In the genomic region with DNA sequence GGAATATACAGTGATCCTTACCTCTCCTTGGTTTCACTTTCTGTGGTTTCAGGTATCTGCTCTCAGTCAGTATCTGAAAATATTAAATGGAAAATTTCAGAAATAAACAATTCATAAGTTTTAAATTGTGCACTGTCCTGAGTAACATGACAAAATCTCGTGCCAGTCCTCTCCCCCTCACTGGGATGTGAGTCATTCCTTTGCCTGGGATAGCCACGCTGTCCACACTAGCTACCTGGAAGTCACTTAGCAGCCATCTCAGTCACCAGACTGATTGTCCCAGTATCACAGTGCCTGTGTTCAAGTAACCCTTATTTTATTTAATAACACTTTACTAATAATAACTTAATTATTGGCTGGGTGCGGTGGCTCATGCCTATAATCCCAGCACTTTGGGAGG, we compare ENCODE assay signal across 19 cellular contexts. TPM values are rescaled to one million over a fixed set of nuclear protein-coding genes. Genes with fewer than 3 reads are reported as not detected.
DNase-seq lines count a peak whose midpoint lies in the region; ATAC-seq and TF ChIP-seq lines count a peak whose summit lies in the region.
"Had no signal": no experiment of that assay in that cellular context is flagged by ENCODE, and none has a peak within 500 bp of the region (broad histone marks: within the 10 kb centered on the region; RNA-seq: fewer than 3 reads in every experiment).

No MANE protein-coding gene starts in this region.

- H3K9ac ChIP-seq in mammary epithelial cell (ENCODE audit: insufficient read depth, low read length): no peak overlapping the region
- H3K9ac ChIP-seq: BLaER1 treated with 17β-estradiol and CSF1 and Interleukin-3, amounts not matched to agents 10 nM and 100 nM had no signal

- H3K36me3 ChIP-seq in mammary epithelial cell (ENCODE audit: insufficient read depth, low read length): no peaks in the 10 kb centered on the region
- no peaks in the 10 kb centered on the region for H3K36me3 ChIP-seq in osteoblast (ENCODE audit: insufficient read depth, low read length)
- H3K36me3 ChIP-seq: BLaER1 treated with 17β-estradiol and CSF1 and Interleukin-3, amounts not matched to agents 10 nM and 100 nM; SJSA1 had no signal

- ATAC-seq in GM18502 (IDR thresholded peaks at IDR 0.05; ENCODE audit: poor library complexity, unreplicated experiment) (no peak), GM21447 (IDR thresholded peaks at IDR 0.05; ENCODE audit: unreplicated experiment) (no peak)
- ATAC-seq: GM23338, K562 had no signal

- H2AFZ ChIP-seq in mammary epithelial cell (ENCODE audit: low read depth, low read length): no peak overlapping the region
- H2AFZ ChIP-seq in osteoblast (ENCODE audit: low read length): no peak overlapping the region
- H2AFZ ChIP-seq: GM23338 had no signal

- no peaks in the 10 kb centered on the region for H3K9me3 ChIP-seq in mammary epithelial cell (replicated peaks; ENCODE audit: insufficient read depth, low read length)
- H3K9me3 ChIP-seq in osteoblast (ENCODE audit: low read depth, low read length): no peaks in the 10 kb centered on the region
- H3K9me3 ChIP-seq: SJSA1 had no signal

- peak; percentile 35 for DNase-seq in ELR (ENCODE audit: low read depth)
- DNase-seq in M059J (ENCODE audit: low read depth): peak; percentile 55
- DNase-seq in mammary epithelial cell: peak; percentile 27
- peak; percentile 32 for DNase-seq in osteoblast (ENCODE audit: insufficient read length, low spot score, missing footprints)
- DNase-seq in NCI-H2196 treated with DMSO at 0.1 percent for 48 hours (lab: John Stamatoyannopoulos, UW; ENCODE audit: unreplicated experiment): no peak
- DNase-seq: CD8-positive, alpha-beta memory T cell; DMS79; HCEC 1CT; NCI-H1417; NCI-H187 treated with DMSO at 0.1 percent for 48 hours; NCI-H226; NCI-H524 treated with DMSO at 0.1 percent for 48 hours; SW 1271 had no signal

- H3K4me1 ChIP-seq in mammary epithelial cell (ENCODE audit: insufficient read depth, low read length): no peaks in the 10 kb centered on the region
- no peaks in the 10 kb centered on the region for H3K4me1 ChIP-seq in osteoblast (ENCODE audit: insufficient read depth, low read length)
- H3K4me1 ChIP-seq: BLaER1 treated with 17β-estradiol and CSF1 and Interleukin-3, amounts not matched to agents 10 nM and 100 nM had no signal

- H4K20me1 ChIP-seq in mammary epithelial cell (ENCODE audit: insufficient read depth, low read length) (no peaks in the 10 kb centered on the region), osteoblast (ENCODE audit: insufficient read depth, low read length) (no peaks in the 10 kb centered on the region)
- H4K20me1 ChIP-seq: BLaER1 treated with 17β-estradiol and CSF1 and Interleukin-3, amounts not matched to agents 10 nM and 100 nM had no signal

- TF ChIP-seq CTCF in mammary epithelial cell (conservative IDR thresholded peaks at IDR 0.05 in 1 of 2, IDR thresholded peaks at IDR 0.05 in 1 of 2; ENCODE audit: extremely low read depth in 1 of 2, insufficient read depth in 1 of 2, low read depth in 1 of 2, low read length in 2 of 2) (no peak), osteoblast (IDR thresholded peaks at IDR 0.05; ENCODE audit: extremely low read depth, low read depth, low read length) (no peak)

- H3K27ac ChIP-seq in mammary epithelial cell (ENCODE audit: insufficient read depth, low read depth, low read length): no peak overlapping the region
- H3K27ac ChIP-seq in osteoblast (ENCODE audit: low read depth, low read length): no peak overlapping the region
- H3K27ac ChIP-seq: BLaER1 treated with 17β-estradiol and CSF1 and Interleukin-3, amounts not matched to agents 10 nM and 100 nM; SJSA1 had no signal

- no peak overlapping the region for H3K4me2 ChIP-seq in mammary epithelial cell (ENCODE audit: insufficient read depth, low read depth, low read length)
- H3K4me2 ChIP-seq in osteoblast (ENCODE audit: insufficient read depth, low read length): no peak overlapping the region
- H3K4me2 ChIP-seq: BLaER1 treated with 17β-estradiol and CSF1 and Interleukin-3, amounts not matched to agents 10 nM and 100 nM; GM23338 had no signal

- WGBS in mammary epithelial cell (ENCODE audit: low coverage, missing lambda C conversion rate): 58% methylated on average over 3 of the region's 3 CpGs

- intact Hi-C loops in mammary epithelial cell (cut with micrococcal nuclease): no loop called here

- CTCF ChIA-PET in mammary epithelial cell (lab: Charles Lee; ENCODE audit: low non-redundant PET): no interaction called here

- H3K79me2 ChIP-seq in mammary epithelial cell (ENCODE audit: insufficient read depth, low read length): no peaks in the 10 kb centered on the region
- no peaks in the 10 kb centered on the region for H3K79me2 ChIP-seq in osteoblast (ENCODE audit: insufficient read depth, low read length)

- H3K27me3 ChIP-seq in mammary epithelial cell (ENCODE audit: insufficient read depth, low read length) (no peaks in the 10 kb centered on the region), osteoblast (ENCODE audit: insufficient read depth, low read length) (no peaks in the 10 kb centered on the region)
- H3K27me3 ChIP-seq: BLaER1 treated with 17β-estradiol and CSF1 and Interleukin-3, amounts not matched to agents 10 nM and 100 nM; SJSA1 had no signal

- H3K4me3 ChIP-seq in mammary epithelial cell (replicated peaks in 1 of 3; ENCODE audit: insufficient read depth in 1 of 3, low read depth in 2 of 3, low read length in 3 of 3) (no peak overlapping the region), osteoblast (ENCODE audit: insufficient read depth, low read length) (no peak overlapping the region)
- H3K4me3 ChIP-seq: BLaER1 treated with 17β-estradiol and CSF1 and Interleukin-3, amounts not matched to agents 10 nM and 100 nM; GM23338; K562; SJSA1 had no signal

- no TSS peak for BruUV-seq in mammary epithelial cell (replicated peaks; lab: Mats Ljungman, UMichigan)

- in situ Hi-C loops in mammary epithelial cell (cut with MboI; ENCODE audit: low sequenced_read_pairs in 2 of 2): no loop called here

- dilution Hi-C loops in mammary epithelial cell (cut with HindIII; ENCODE audit: low sequenced_read_pairs): no loop called here

RNA-seq across cellular contexts. Expression of a gene that starts 15.3 kb away (rescaled TPM):
- total RNA-seq in M059J (2014; rRNA removed; shearing (Covaris generic)): 4.1 and 5.3 TPM in 2 replicates
- total RNA-seq in mammary epithelial cell: 10 to 100 TPM in 1 of 2 donors, 1 to 10 TPM in 1; 7.7 to 12.2 TPM
- polyA plus RNA-seq in mammary epithelial cell: 4.6 TPM
- 7.0 TPM for polyA minus RNA-seq in mammary epithelial cell
- 3.8 and 4.3 TPM in 2 replicates for total RNA-seq in osteoblast
